Comparison of ENCODE assay signal across 11 cellular contexts in genomic region chr7:155807805-155808550, GRCh38. TPM values are rescaled to one million over a fixed set of nuclear protein-coding genes. Genes with fewer than 3 reads are reported as not detected.
DNase-seq lines count a peak whose midpoint lies in the region; ATAC-seq, FAIRE-seq and TF ChIP-seq lines count a peak whose summit lies in the region.
"Had no signal": no experiment of that assay in that cellular context is flagged by ENCODE, and none has a peak within 500 bp of the region (broad histone marks: within the 10 kb centered on the region; RNA-seq: fewer than 3 reads in every experiment).

No MANE protein-coding gene starts in this region.

- no peak for FAIRE-seq in GM12878 (lab: Jason Lieb, UNC)

- BruUV-seq in GM12878 (replicated peaks; lab: Mats Ljungman, UMichigan), result no TSS peak

- TF ChIP-seq CTCF in GM12878 (IDR thresholded peaks at IDR 0.05 in 2 of 3, conservative IDR thresholded peaks at IDR 0.05 in 1 of 3; ENCODE audit: control insufficient read depth in 2 of 3, extremely low read depth in 1 of 3, insufficient read depth in 1 of 3, low read depth in 3 of 3, low read length in 3 of 3) (no peak), liver (IDR thresholded peaks at IDR 0.05; ENCODE audit: low read depth, low read length, missing input control) (no peak)

- H3K9me3 Mint-ChIP-seq in stimulated activated naive B cell treated with anti-CD40 and anti-IgM and Interleukin-4, amounts not matched to agents 10 μg/mL and 1 μg/mL and 100 μg/mL, for 72 hours, result no peaks in the 10 kb centered on the region
- H3K9me3 Mint-ChIP-seq: T-cell had no signal

- H3K27ac ChIP-seq in GM12878 (ENCODE audit: control insufficient read depth, insufficient read depth) (no peak overlapping the region), liver (ENCODE audit: low read depth in 1 of 2, low read length in 2 of 2) (peak overlapping the region; percentile 93 to 99)

- H3K4me1 ChIP-seq in GM12878 (ENCODE audit: control insufficient read depth, insufficient read depth, low read length), result no peaks in the 10 kb centered on the region
- H3K4me1 ChIP-seq in liver (ENCODE audit: control insufficient read depth in 4 of 4, insufficient read depth in 4 of 4, low read length in 3 of 4), result peaks cover 10 to 77% (median 34%) of the 10 kb centered on the region in 4 donors

- POLR2A ChIA-PET in GM12878 (lab: Charles Lee), result interaction anchor here (0.6 kb wide), 1 partner anchor 774 kb away, joined by 3 read pairs; no protein-coding TSS in a partner anchor

- intact Hi-C loops in GM12878 (cut with micrococcal nuclease; ENCODE audit: unreplicated experiment), result no loop called here

- H3K4me1 Mint-ChIP-seq in stimulated activated naive B cell treated with anti-CD40 and anti-IgM and Interleukin-4, amounts not matched to agents 10 μg/mL and 1 μg/mL and 100 μg/mL, for 72 hours, result peaks cover 30 to 69% of the 10 kb centered on the region in 2 donors

- ATAC-seq in GM12878, result peak; percentile 28
- ATAC-seq in stimulated activated naive B cell treated with anti-CD40 and anti-IgM and Interleukin-4, amounts not matched to agents 10 μg/mL and 1 μg/mL and 100 μg/mL, for 72 hours (replicated peaks), result no peak
- ATAC-seq: T-cell had no signal

- SMC1A ChIA-PET in GM12878 (lab: Charles Lee; ENCODE audit: uncharacterized antibody, unreplicated experiment), result interaction anchor here (0.6 kb wide), 1 partner anchor 1571 kb away, joined by 3 read pairs; no protein-coding TSS in a partner anchor

- peak overlapping the region; percentile 17 to 32 for H3K4me3 Mint-ChIP-seq in stimulated activated naive B cell treated with anti-CD40 and anti-IgM and Interleukin-4, amounts not matched to agents 10 μg/mL and 1 μg/mL and 100 μg/mL, for 72 hours

- in situ Hi-C loops in GM12878 (cut with MboI), result loop anchor here (25.0 kb wide), 1 partner anchor 1454 kb away; no protein-coding TSS in a partner anchor

- H3K27me3 ChIP-seq in GM12878 (replicated peaks in 1 of 2; ENCODE audit: control insufficient read depth in 2 of 2, insufficient read depth in 2 of 2, low read length in 1 of 2), result peaks cover 12 to 17% of the 10 kb centered on the region in 2 experiments
- H3K27me3 ChIP-seq in liver (ENCODE audit: control insufficient read depth in 4 of 4, insufficient read depth in 4 of 4, low read length in 3 of 4), result no peaks in the 10 kb centered on the region

- TF ChIP-seq POLR2A in GM12878 (IDR thresholded peaks at IDR 0.05; ENCODE audit: low read depth, low read length), result no peak

- TF ChIP-seq RAD21 in GM12878 (IDR thresholded peaks at IDR 0.05; ENCODE audit: insufficient read depth, low read depth, low read length) (no peak), liver (IDR thresholded peaks at IDR 0.05) (peak; percentile 13 to 43)

- no peak overlapping the region for H3K4me2 ChIP-seq in GM12878 (ENCODE audit: control insufficient read depth, insufficient read depth)

- H3K36me3 Mint-ChIP-seq in stimulated activated naive B cell treated with anti-CD40 and anti-IgM and Interleukin-4, amounts not matched to agents 10 μg/mL and 1 μg/mL and 100 μg/mL, for 72 hours, result no peaks in the 10 kb centered on the region
- H3K36me3 Mint-ChIP-seq: T-cell had no signal

- H3K27me3 Mint-ChIP-seq in stimulated activated naive B cell treated with anti-CD40 and anti-IgM and Interleukin-4, amounts not matched to agents 10 μg/mL and 1 μg/mL and 100 μg/mL, for 72 hours, result peaks cover 63 to 75% of the 10 kb centered on the region in 2 donors

- no peak overlapping the region for H3K4me3 ChIP-seq in GM12878
- peak overlapping the region; percentile 66 to 81 (median 80) for H3K4me3 ChIP-seq in liver (ENCODE audit: low read depth in 1 of 3, low read length in 3 of 3)

- RAD21 ChIA-PET in GM12878 (lab: Charles Lee; ENCODE audit: unreplicated experiment), result no interaction called here

- H3K27ac Mint-ChIP-seq in stimulated activated naive B cell treated with anti-CD40 and anti-IgM and Interleukin-4, amounts not matched to agents 10 μg/mL and 1 μg/mL and 100 μg/mL, for 72 hours, result peak overlapping the region; percentile 67
- H3K27ac Mint-ChIP-seq: T-cell had no signal

- H3K36me3 ChIP-seq in GM12878 (ENCODE audit: control insufficient read depth in 2 of 2, insufficient read depth in 2 of 2, low read length in 1 of 2), result no peaks in the 10 kb centered on the region
- H3K36me3 ChIP-seq in liver (ENCODE audit: control insufficient read depth in 4 of 4, insufficient read depth in 3 of 4, low read depth in 1 of 4, low read length in 3 of 4), result peaks cover 0 to 6% (median under 1%) of the 10 kb centered on the region in 4 donors

- CTCF ChIA-PET in GM12878 (lab: Yijun Ruan, JAX), result no interaction called here

- H3K9ac ChIP-seq in GM12878 (ENCODE audit: control insufficient read depth, insufficient read depth, low read length) (no peak overlapping the region), liver (ENCODE audit: low read depth in 1 of 2, low read length in 2 of 2) (peak overlapping the region; percentile 41 to 74)

- no peak for TF ChIP-seq EP300 in GM12878 (IDR thresholded peaks at IDR 0.05; ENCODE audit: borderline replicate concordance in 1 of 2, control insufficient read depth in 1 of 2, low read depth in 2 of 2, low read length in 2 of 2)

- H3K79me2 ChIP-seq in GM12878 (ENCODE audit: control insufficient read depth, insufficient read depth, low read length), result no peaks in the 10 kb centered on the region

- DNase-seq in SIG-M5 treated with dmso at 0.1 percent for 504 hours (lab: John Stamatoyannopoulos, UW; ENCODE audit: unreplicated experiment), result peak; percentile 17
- no peak for DNase-seq in SIG-M5 (lab: John Stamatoyannopoulos, UW)
- DNase-seq in GM12878 (ENCODE audit: low read depth, low spot score), result no peak
- no peak for DNase-seq in stimulated activated naive B cell treated with anti-CD40 and anti-IgM and Interleukin-4, amounts not matched to agents 10 μg/mL and 1 μg/mL and 100 μg/mL, for 72 hours
- no peak for DNase-seq in GM03348 (ENCODE audit: low spot score)
- no peak for DNase-seq in RKO (ENCODE audit: low spot score)
- DNase-seq in C1 segment of cervical spinal cord (lab: John Stamatoyannopoulos, UW), result no peak
- DNase-seq: Karpas-422, NCI-H510A, T-cell had no signal

- no peak overlapping the region for H2AFZ ChIP-seq in GM12878 (ENCODE audit: control insufficient read depth, low read depth, low read length)

- no peaks in the 10 kb centered on the region for H3K9me3 ChIP-seq in GM12878 (replicated peaks; ENCODE audit: control insufficient read depth, insufficient read depth, low read length)
- H3K9me3 ChIP-seq in liver (ENCODE audit: control insufficient read depth in 4 of 4, low read length in 3 of 4), result no peaks in the 10 kb centered on the region

- 10% methylated on average over 32 of the region's 33 CpGs for WGBS in GM12878 (ENCODE audit: insufficient coverage, insufficient replicate concordance, low lambda C conversion rate, missing lambda C conversion rate)
- WGBS in liver, result 4% methylated on average over 33 of the region's 33 CpGs

- H4K20me1 ChIP-seq in GM12878 (ENCODE audit: control insufficient read depth, insufficient read depth), result no peaks in the 10 kb centered on the region

TF ChIP-seq in GM12878, 131 proteins besides CTCF, POLR2A, EP300 and RAD21 (continues in another document):
- TF ChIP-seq BRCA1 (IDR thresholded peaks at IDR 0.05; ENCODE audit: low read depth, low read length), result no peak
- no peak for TF ChIP-seq CREM (IDR thresholded peaks at IDR 0.05; ENCODE audit: low read depth)
- TF ChIP-seq BACH1 (IDR thresholded peaks at IDR 0.05; ENCODE audit: borderline replicate concordance), result no peak
- no peak for TF ChIP-seq KAT2A (conservative IDR thresholded peaks at IDR 0.05; ENCODE audit: control insufficient read depth, low read depth, low read length)
- TF ChIP-seq BHLHE40 (IDR thresholded peaks at IDR 0.05; ENCODE audit: borderline replicate concordance in 1 of 2, low read depth in 2 of 2, low read length in 1 of 2), result no peak
- no peak for TF ChIP-seq MEF2A (IDR thresholded peaks at IDR 0.05; ENCODE audit: insufficient read depth, low read depth, low read length)
- TF ChIP-seq MYC (IDR thresholded peaks at IDR 0.05; ENCODE audit: insufficient read depth, insufficient read length, insufficient replicate concordance, low read length, severe bottlenecking), result no peak
- no peak for TF ChIP-seq MYB (IDR thresholded peaks at IDR 0.05; ENCODE audit: borderline replicate concordance, low read depth, low read length)
- no peak for TF ChIP-seq ZNF217 (IDR thresholded peaks at IDR 0.05)

TF ChIP-seq in liver, 16 proteins besides CTCF, POLR2A, EP300 and RAD21 (continues in another document):
- peak; percentile 83 for TF ChIP-seq MAX (IDR thresholded peaks at IDR 0.05)

RNA-seq across cellular contexts. Expression of gene SHH, which starts 4.3 kb away (rescaled TPM):
- total RNA-seq in GM12878 (2013; cell fraction: nucleolus; rRNA removed), result not detected in 2 replicates
- total RNA-seq in GM12878 (2014; rRNA removed), result not detected in 2 replicates
- not detected in 2 replicates for total RNA-seq in GM12878 (2014; rRNA removed; fragmentation: Illumina TruSeq; extraction: Trizol)
- total RNA-seq in GM12878 (2021), result not detected in 2 replicates
- polyA plus RNA-seq in GM12878 (2011; ENCODE audit: low read depth), result not detected
- not detected in 2 replicates for polyA plus RNA-seq in GM12878 (2011; rRNA removed)
- 0.02 TPM in 1 of 2 replicates, not detected in the other for polyA plus RNA-seq in GM12878 (2011; cell fraction: cytosol; rRNA removed)
- 0.01 TPM in 1 of 2 replicates, not detected in the other for polyA plus RNA-seq in GM12878 (2011; cell fraction: nucleus; rRNA removed)
- polyA plus RNA-seq in GM12878 (2012), result not detected in 2 replicates
- not detected in 2 replicates for polyA plus RNA-seq in GM12878 (2014; fragmentation: Illumina TruSeq; extraction: Trizol)
- polyA plus RNA-seq in GM12878 (2014; fragmentation: Nextera tagmentation; extraction: Ambion mirVana), result not detected
- not detected in 2 replicates for polyA plus RNA-seq in GM12878 (2014; rRNA removed)
- not detected for polyA plus RNA-seq in GM12878 (2016; fragmentation: Nextera tagmentation; extraction: Ambion mirVana)
- not detected in 2 replicates for polyA minus RNA-seq in GM12878 (2011; rRNA and poly(A)+ RNA removed)
- polyA minus RNA-seq in GM12878 (2011; cell fraction: cytosol; rRNA and poly(A)+ RNA removed), result not detected in 2 replicates
- not detected in 2 replicates for polyA minus RNA-seq in GM12878 (2011; cell fraction: nucleus; rRNA and poly(A)+ RNA removed)
- total RNA-seq in liver, result 10 to 100 TPM in 1 of 2 donors, 1 to 10 TPM in 1; 6.1 to 10.0 TPM
- polyA plus RNA-seq in liver, result 1 to 10 TPM; 3.9 to 4.3 TPM

Comparison
In these comparisons a context has a peak if more than half of its experiments do, and no peak if none do; other contexts are left out.
1. RNA of gene SHH, which starts 4.3 kb away (total RNA-seq): 6.1 to 10.0 TPM in liver; not detected in GM12878; every median in the first group is over 4 times any median in the second.